In the genomic region with DNA sequence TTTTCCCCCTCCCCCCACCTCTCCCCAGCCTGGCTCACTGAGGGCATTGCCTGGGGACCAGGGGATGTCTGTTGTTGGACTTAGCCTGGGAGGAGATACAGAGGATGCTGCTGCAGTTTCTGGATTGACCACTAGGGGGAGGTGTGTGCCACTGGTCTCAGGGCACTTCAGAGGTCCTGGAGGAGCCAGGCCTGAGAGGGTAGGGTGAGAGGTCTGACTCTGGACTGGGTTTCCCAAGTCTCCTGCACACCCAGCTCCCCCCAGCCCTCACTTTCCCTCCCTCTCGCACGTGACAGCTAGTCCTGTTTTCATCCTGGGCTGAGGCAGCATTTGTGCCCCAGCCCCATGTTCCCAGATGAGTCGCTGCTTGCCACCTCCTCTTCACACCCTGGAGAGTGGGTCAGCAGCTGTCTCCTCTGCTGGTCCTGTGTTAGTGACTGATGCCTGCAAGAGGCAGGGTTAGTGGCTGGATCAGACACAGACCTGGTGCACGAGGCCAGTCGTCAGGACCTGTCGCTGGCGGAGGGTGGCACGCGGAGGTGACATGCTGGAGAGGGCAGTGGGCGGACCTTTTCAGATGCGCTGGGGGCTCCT, we compare ENCODE assay signal across 8 cellular contexts. TPM values are rescaled to one million over a fixed set of nuclear protein-coding genes. Genes with fewer than 3 reads are reported as not detected.
A peak's percentile ranks its signal among the peaks of the same experiment; 100 is the strongest.
DNase-seq lines count a peak whose midpoint lies in the region; ATAC-seq and TF ChIP-seq lines count a peak whose summit lies in the region.

No MANE protein-coding gene starts in this region.

- no peaks in the 10 kb centered on the region for H3K36me3 Mint-ChIP-seq in activated CD4-positive, alpha-beta T cell treated with anti-CD3 and anti-CD28 coated beads for 36 hours (ENCODE audit: low read depth)

- H3K27me3 Mint-ChIP-seq in activated CD4-positive, alpha-beta T cell treated with anti-CD3 and anti-CD28 coated beads for 36 hours: no peaks in the 10 kb centered on the region

- in situ Hi-C loops in GM13976 (cut with MboI; ENCODE audit: low sequenced_read_pairs, unreplicated experiment): loop anchor here (5.0 kb wide), 1 partner anchor 112 kb away; no protein-coding TSS in a partner anchor

- no peak overlapping the region for H3K4me3 Mint-ChIP-seq in activated CD4-positive, alpha-beta T cell treated with anti-CD3 and anti-CD28 coated beads for 36 hours

- H3K27ac ChIP-seq in left lung: no peak overlapping the region

- intact Hi-C loops in activated CD4-positive, alpha-beta T cell treated with anti-CD3 and anti-CD28 coated beads for 36 hours (cut with DNase I, micrococcal nuclease): loop anchor here (1.0 to 5.0 kb wide), 12 partner anchors 44 to 436 kb away; a partner anchor contains a TSS
- intact Hi-C loops in left lung (cut with DNase I): no loop called here

- POLR2A ChIA-PET in activated CD4-positive, alpha-beta T cell treated with anti-CD3 and anti-CD28 coated beads for 36 hours (lab: Charles Lee): no interaction called here

- TF ChIP-seq CTCF in GM13976 (IDR thresholded peaks at IDR 0.05; ENCODE audit: borderline replicate concordance, control extremely low read depth, extremely low read depth, insufficient read depth, missing control alignments) (peak; percentile 94), left lung (IDR thresholded peaks at IDR 0.05) (peak; percentile 90 to 91)

- H3K4me3 ChIP-seq in left lung: no peak overlapping the region

- CTCF ChIA-PET in activated CD4-positive, alpha-beta T cell treated with anti-CD3 and anti-CD28 coated beads for 36 hours (lab: Charles Lee): interaction anchor here (0.6 to 4.2 kb wide), 24 partner anchors 10 to 612 kb away, joined by 3 to 30 read pairs (median 4); no protein-coding TSS in a partner anchor

- no peaks in the 10 kb centered on the region for H3K9me3 ChIP-seq in left lung

- H3K27ac Mint-ChIP-seq in activated CD4-positive, alpha-beta T cell treated with anti-CD3 and anti-CD28 coated beads for 36 hours: no peak overlapping the region

- H3K4me1 Mint-ChIP-seq in activated CD4-positive, alpha-beta T cell treated with anti-CD3 and anti-CD28 coated beads for 36 hours: peaks cover 19% of the 10 kb centered on the region

- no peaks in the 10 kb centered on the region for H3K4me1 ChIP-seq in left lung

- peak; percentile 71 for ATAC-seq in HG02885 (IDR thresholded peaks at IDR 0.05; ENCODE audit: poor library complexity, unreplicated experiment)
- peak; percentile 75 for ATAC-seq in activated CD4-positive, alpha-beta T cell treated with anti-CD3 and anti-CD28 coated beads for 36 hours
- peak; percentile 94 for ATAC-seq in left lung

- no peaks in the 10 kb centered on the region for H3K27me3 ChIP-seq in left lung

- peak; percentile 79 for DNase-seq in A172 (ENCODE audit: low spot score)
- peak; percentile 87 for DNase-seq in GM13976 (ENCODE audit: low spot score)
- DNase-seq in NCI-H460 (ENCODE audit: extremely low read depth, low read depth): peak; percentile 63
- peak; percentile 90 for DNase-seq in activated CD4-positive, alpha-beta T cell treated with anti-CD3 and anti-CD28 coated beads for 36 hours
- peak; percentile 72 for DNase-seq in cerebellum (ENCODE audit: low spot score)
- peak; percentile 62 to 72 for DNase-seq in left lung
- peak; percentile 80 to 88 for DNase-seq in stimulated activated CD4-positive, alpha-beta T cell treated with anti-CD3 and anti-CD28 coated beads, Interleukin-4, amount 100 ng/mL, for 48 hours (ENCODE audit: low read depth in 2 of 2)

- no peaks in the 10 kb centered on the region for H3K36me3 ChIP-seq in left lung

- no peaks in the 10 kb centered on the region for H3K9me3 Mint-ChIP-seq in activated CD4-positive, alpha-beta T cell treated with anti-CD3 and anti-CD28 coated beads for 36 hours (ENCODE audit: low read depth)

RNA-seq across cellular contexts. Expression of a gene that starts 4.4 kb away (rescaled TPM):
- not detected in 2 replicates for total RNA-seq in A172 (2014; rRNA removed; shearing (Covaris generic))
- total RNA-seq in NCI-H460 (2014; rRNA removed; shearing (Covaris generic)): not detected in 2 replicates
- polyA plus RNA-seq in NCI-H460 (2014; cell fraction: nucleus; rRNA removed): not detected in 2 replicates
- total RNA-seq in activated CD4-positive, alpha-beta T cell treated with anti-CD3 and anti-CD28 coated beads for 36 hours: 10 to 100 TPM; 10.8 to 11.6 TPM
- total RNA-seq in cerebellum (not detected), left lung (not detected)

RNA-seq across cellular contexts. Expression of a gene that starts 8.8 kb away (rescaled TPM):
- 0.67 and 1.3 TPM in 2 replicates for total RNA-seq in A172 (2014; rRNA removed; shearing (Covaris generic))
- total RNA-seq in NCI-H460 (2014; rRNA removed; shearing (Covaris generic)): not detected in 2 replicates
- polyA plus RNA-seq in NCI-H460 (2014; cell fraction: nucleus; rRNA removed): not detected in 2 replicates
- total RNA-seq in activated CD4-positive, alpha-beta T cell treated with anti-CD3 and anti-CD28 coated beads for 36 hours: 10 to 100 TPM; 52.6 to 59.5 TPM
- not detected for total RNA-seq in cerebellum
- total RNA-seq in left lung: 1 to 10 TPM; 4.6 to 5.1 TPM

RNA-seq across cellular contexts. Expression of a gene that starts 53.4 kb away (rescaled TPM):
- total RNA-seq in A172 (2014; rRNA removed; shearing (Covaris generic)): 0.07 and 0.24 TPM in 2 replicates
- 0.03 and 0.05 TPM in 2 replicates for total RNA-seq in NCI-H460 (2014; rRNA removed; shearing (Covaris generic))
- polyA plus RNA-seq in NCI-H460 (2014; cell fraction: nucleus; rRNA removed): not detected in 2 replicates
- total RNA-seq in activated CD4-positive, alpha-beta T cell treated with anti-CD3 and anti-CD28 coated beads for 36 hours: 1 to 10 TPM; 3.1 to 3.3 TPM
- total RNA-seq in cerebellum: 55.9 TPM
- total RNA-seq in left lung: 1 to 10 TPM in 1 of 2 donors, under 1 TPM in 1; 0.68 to 1.1 TPM

Comparison
In these comparisons a context has a peak if more than half of its experiments do, and no peak if none do; other contexts are left out.
1. RNA of a gene that starts 4.4 kb away (total RNA-seq): 10.8 to 11.6 TPM in activated CD4-positive, alpha-beta T cell treated with anti-CD3 and anti-CD28 coated beads for 36 hours; not detected in A172, not detected in NCI-H460, not detected in cerebellum (single experiment) and not detected in left lung; every median in the first group is over 10 times any median in the second.
2. RNA of a gene that starts 8.8 kb away (total RNA-seq): 52.6 to 59.5 TPM in activated CD4-positive, alpha-beta T cell treated with anti-CD3 and anti-CD28 coated beads for 36 hours; 4.6 to 5.1 TPM in left lung, 0.67 to 1.3 TPM in A172, not detected in NCI-H460 and not detected in cerebellum (single experiment); every median in the first group is over 4 times any median in the second.
3. RNA of a gene that starts 53.4 kb away (total RNA-seq): 55.9 TPM in cerebellum (single experiment); 3.1 to 3.3 TPM in activated CD4-positive, alpha-beta T cell treated with anti-CD3 and anti-CD28 coated beads for 36 hours, 0.68 to 1.1 TPM in left lung, 0.07 to 0.24 TPM in A172 and 0.03 to 0.05 TPM in NCI-H460; every median in the first group is over 10 times any median in the second.
4. intact Hi-C loops: an anchor here in activated CD4-positive, alpha-beta T cell treated with anti-CD3 and anti-CD28 coated beads for 36 hours (1.0 to 5.0 kb wide); none called in left lung.
5. Peak in every context shown above with its lines, with median percentiles within 50 percentile points of each other: DNase-seq and ATAC-seq.